In the genomic region with DNA sequence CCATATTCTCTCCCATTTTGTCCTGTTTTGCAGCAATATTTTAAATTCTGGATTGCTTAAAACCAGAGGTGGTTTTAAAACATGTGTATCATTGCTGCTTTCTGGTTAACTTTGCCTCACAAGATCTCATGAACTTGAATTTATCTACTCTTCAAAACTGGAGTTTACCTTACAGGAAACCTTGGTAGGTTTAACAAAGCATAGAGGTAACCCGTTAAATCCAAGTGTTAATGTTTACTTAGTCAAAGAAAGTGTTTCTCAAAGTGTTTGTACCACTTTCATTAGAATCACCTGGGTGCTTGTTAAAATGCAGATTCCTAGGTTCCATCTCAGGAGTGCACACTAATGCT, we compare ENCODE assay signal across 1 cellular context.
TF ChIP-seq lines count a peak whose summit lies in the region.

No MANE protein-coding gene starts in this region.

TF ChIP-seq in GM12878, 131 proteins besides CTCF, POLR2A, EP300 and RAD21 (continued from another document):
- TF ChIP-seq ELK1 (IDR thresholded peaks at IDR 0.05; ENCODE audit: low read depth, low read length) (no peak), CEBPZ (IDR thresholded peaks at IDR 0.05; ENCODE audit: low read depth, low read length) (no peak), POLR2AphosphoS2 (IDR thresholded peaks at IDR 0.05; ENCODE audit: low read depth, low read length) (no peak), BCLAF1 (IDR thresholded peaks at IDR 0.05) (no peak), NBN (IDR thresholded peaks at IDR 0.05) (peak; percentile 10; the same call in 1 of the 2 replicates), NFYA (IDR thresholded peaks at IDR 0.05; ENCODE audit: borderline replicate concordance, low read depth, low read length) (no peak), NKRF (conservative IDR thresholded peaks at IDR 0.05) (no peak), NFIC (IDR thresholded peaks at IDR 0.05; ENCODE audit: low read depth, low read length) (peak; percentile 53; the same call in 1 of the 2 replicates), PAX5 (IDR thresholded peaks at IDR 0.05; ENCODE audit: borderline replicate concordance, low read depth, low read length) (no peak), MTA3 (IDR thresholded peaks at IDR 0.05; ENCODE audit: borderline replicate concordance, low read length) (peak; percentile 46; the same call in 1 of the 2 replicates)
- TF ChIP-seq, protein P1, sequence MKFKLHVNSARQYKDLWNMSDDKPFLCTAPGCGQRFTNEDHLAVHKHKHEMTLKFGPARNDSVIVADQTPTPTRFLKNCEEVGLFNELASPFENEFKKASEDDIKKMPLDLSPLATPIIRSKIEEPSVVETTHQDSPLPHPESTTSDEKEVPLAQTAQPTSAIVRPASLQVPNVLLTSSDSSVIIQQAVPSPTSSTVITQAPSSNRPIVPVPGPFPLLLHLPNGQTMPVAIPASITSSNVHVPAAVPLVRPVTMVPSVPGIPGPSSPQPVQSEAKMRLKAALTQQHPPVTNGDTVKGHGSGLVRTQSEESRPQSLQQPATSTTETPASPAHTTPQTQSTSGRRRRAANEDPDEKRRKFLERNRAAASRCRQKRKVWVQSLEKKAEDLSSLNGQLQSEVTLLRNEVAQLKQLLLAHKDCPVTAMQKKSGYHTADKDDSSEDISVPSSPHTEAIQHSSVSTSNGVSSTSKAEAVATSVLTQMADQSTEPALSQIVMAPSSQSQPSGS (IDR thresholded peaks at IDR 0.05; ENCODE audit: low read length), result 0 out of 2 replicates have a peak, but pooled peaks have one; percentile 38
